19 cellular contexts compared by ENCODE assay signal in genomic region chr3:53074366-53074696, GRCh38. TPM values are rescaled to one million over a fixed set of nuclear protein-coding genes. Genes with fewer than 3 reads are reported as not detected.
A peak's percentile ranks its signal among the peaks of the same experiment; 100 is the strongest.
DNase-seq lines count a peak whose midpoint lies in the region; ATAC-seq and TF ChIP-seq lines count a peak whose summit lies in the region.
"Had no signal": no experiment of that assay in that cellular context is flagged by ENCODE, and none has a peak within 500 bp of the region (broad histone marks: within the 10 kb centered on the region; RNA-seq: fewer than 3 reads in every experiment).

No MANE protein-coding gene starts in this region.

- peaks cover 19% of the 10 kb centered on the region for H3K4me1 Mint-ChIP-seq in activated CD4-positive, alpha-beta memory T cell treated with anti-CD3 and anti-CD28 coated beads, Interleukin-2, amount 10 ng/mL, durations not matched to agents 7 days and 5 days
- peaks cover 12% of the 10 kb centered on the region for H3K4me1 Mint-ChIP-seq in activated CD4-positive, alpha-beta memory T cell treated with anti-CD3 and anti-CD28 coated beads for 36 hours (ENCODE audit: low read depth)
- H3K4me1 Mint-ChIP-seq in CD8-positive, alpha-beta memory T cell, result peaks cover 13 to 23% (median 14%) of the 10 kb centered on the region in 3 donors

- CTCF ChIA-PET in activated CD4-positive, alpha-beta memory T cell treated with anti-CD3 and anti-CD28 coated beads, Interleukin-2, amount 10 ng/mL, durations not matched to agents 7 days and 5 days (lab: Charles Lee), result no interaction called here
- CTCF ChIA-PET in activated CD4-positive, alpha-beta memory T cell treated with anti-CD3 and anti-CD28 coated beads for 36 hours (lab: Charles Lee), result no interaction called here
- CTCF ChIA-PET in CD8-positive, alpha-beta memory T cell (lab: Charles Lee), result interaction anchor here (1.1 to 1.4 kb wide), 2 partner anchors 9 to 230 kb away, joined by 3 read pairs; no protein-coding TSS in a partner anchor

- TF ChIP-seq CTCF in brain microvascular endothelial cell (IDR thresholded peaks at IDR 0.05; ENCODE audit: low read depth, low read length, missing control alignments), result peak; percentile 9
- no peak for TF ChIP-seq CTCF in tibial nerve (IDR thresholded peaks at IDR 0.05)
- no peak for TF ChIP-seq CTCF in lower lobe of right lung (IDR thresholded peaks at IDR 0.05)

- no peaks in the 10 kb centered on the region for H3K36me3 Mint-ChIP-seq in activated CD4-positive, alpha-beta memory T cell treated with anti-CD3 and anti-CD28 coated beads, Interleukin-2, amount 10 ng/mL, durations not matched to agents 7 days and 5 days (ENCODE audit: low read depth)
- H3K36me3 Mint-ChIP-seq in activated CD4-positive, alpha-beta memory T cell treated with anti-CD3 and anti-CD28 coated beads for 36 hours, result no peaks in the 10 kb centered on the region
- peaks cover 0 to 3% (median 0%) of the 10 kb centered on the region in 3 donors for H3K36me3 Mint-ChIP-seq in CD8-positive, alpha-beta memory T cell

- no peak overlapping the region for H3K27ac ChIP-seq in CD8-positive, alpha-beta memory T cell (ENCODE audit: low read depth, low read length)
- no peak overlapping the region for H3K27ac ChIP-seq in brain microvascular endothelial cell
- H3K27ac ChIP-seq in tibial nerve, result no peak overlapping the region
- H3K27ac ChIP-seq in lower lobe of right lung, result no peak overlapping the region
- H3K27ac ChIP-seq: epithelial cell of prostate, KMS-11, psoas muscle had no signal

- no peak for TF ChIP-seq EP300 in tibial nerve (IDR thresholded peaks at IDR 0.05)

- 91 to 100% methylated on average over 1 of the region's 1 CpG for WGBS in tibial nerve, 2 donors

- H3K9me3 ChIP-seq in CD8-positive, alpha-beta memory T cell (ENCODE audit: low read length), result no peaks in the 10 kb centered on the region
- H3K9me3 ChIP-seq in tibial nerve (no peaks in the 10 kb centered on the region), lower lobe of right lung (no peaks in the 10 kb centered on the region)
- H3K9me3 ChIP-seq: psoas muscle had no signal

- H3K36me3 ChIP-seq in CD8-positive, alpha-beta memory T cell (ENCODE audit: insufficient read depth, low read length), result no peaks in the 10 kb centered on the region
- no peaks in the 10 kb centered on the region for H3K36me3 ChIP-seq in brain microvascular endothelial cell (replicated peaks)
- H3K36me3 ChIP-seq in tibial nerve, result peaks cover 0 to 24% (median 0%) of the 10 kb centered on the region in 3 donors
- no peaks in the 10 kb centered on the region for H3K36me3 ChIP-seq in lower lobe of right lung

- H3K27me3 ChIP-seq in CD8-positive, alpha-beta memory T cell (ENCODE audit: insufficient read depth, low read length, poor library complexity, severe bottlenecking), result no peaks in the 10 kb centered on the region
- no peaks in the 10 kb centered on the region for H3K27me3 ChIP-seq in brain microvascular endothelial cell (replicated peaks)
- H3K27me3 ChIP-seq in tibial nerve, result no peaks in the 10 kb centered on the region
- no peaks in the 10 kb centered on the region for H3K27me3 ChIP-seq in lower lobe of right lung (ENCODE audit: low read depth)

- no peak for DNase-seq in activated CD4-positive, alpha-beta memory T cell treated with anti-CD3 and anti-CD28 coated beads, Interleukin-2, amount 10 ng/mL, durations not matched to agents 7 days and 5 days
- DNase-seq in activated CD4-positive, alpha-beta memory T cell treated with anti-CD3 and anti-CD28 coated beads for 36 hours, result no peak
- DNase-seq in CD8-positive, alpha-beta memory T cell, result no peak
- DNase-seq in brain microvascular endothelial cell (no peak), posterior vena cava (ENCODE audit: low spot score) (peak; percentile 51), tibial nerve (ENCODE audit: low spot score in 2 of 2) (no peak), lower lobe of right lung (no peak)
- DNase-seq: ACHN; activated CD4-positive, CD25-positive, alpha-beta regulatory T cell; COR-L47; GOT3; NCI-H1105 treated with DMSO at 0.1 percent for 48 hours; NCI-H748 treated with DMSO at 0.1 percent for 48 hours; psoas muscle; stimulated activated CD4-positive, alpha-beta T cell treated with anti-CD3 and anti-CD28 coated beads, Interleukin-12 subunit alpha, Interleukin-12 subunit beta, amount 100 ng/mL, for 4 hours had no signal

- H3K4me3 ChIP-seq in CD8-positive, alpha-beta memory T cell (ENCODE audit: low read length), result no peak overlapping the region
- H3K4me3 ChIP-seq in brain microvascular endothelial cell (ENCODE audit: low read depth, low read length) (no peak overlapping the region), tibial nerve (no peak overlapping the region), lower lobe of right lung (no peak overlapping the region)
- H3K4me3 ChIP-seq: psoas muscle had no signal

- no peak for TF ChIP-seq POLR2A in tibial nerve (IDR thresholded peaks at IDR 0.05)

- peak overlapping the region; percentile 16 for H3K4me3 Mint-ChIP-seq in activated CD4-positive, alpha-beta memory T cell treated with anti-CD3 and anti-CD28 coated beads, Interleukin-2, amount 10 ng/mL, durations not matched to agents 7 days and 5 days
- H3K4me3 Mint-ChIP-seq in activated CD4-positive, alpha-beta memory T cell treated with anti-CD3 and anti-CD28 coated beads for 36 hours, result no peak overlapping the region
- peak overlapping the region; percentile 9 to 73 (median 52) for H3K4me3 Mint-ChIP-seq in CD8-positive, alpha-beta memory T cell
- H3K4me3 Mint-ChIP-seq: stimulated activated naive CD8-positive, alpha-beta T cell treated with anti-CD3 and anti-CD28 coated beads, Interleukin-15, Interleukin-2, amounts not matched to agents 100 ng/mL and 50 ng/mL, for 24 hours had no signal

- no peaks in the 10 kb centered on the region for H3K9me3 Mint-ChIP-seq in activated CD4-positive, alpha-beta memory T cell treated with anti-CD3 and anti-CD28 coated beads, Interleukin-2, amount 10 ng/mL, durations not matched to agents 7 days and 5 days
- no peaks in the 10 kb centered on the region for H3K9me3 Mint-ChIP-seq in activated CD4-positive, alpha-beta memory T cell treated with anti-CD3 and anti-CD28 coated beads for 36 hours
- no peaks in the 10 kb centered on the region for H3K9me3 Mint-ChIP-seq in CD8-positive, alpha-beta memory T cell
- H3K9me3 Mint-ChIP-seq: stimulated activated naive CD8-positive, alpha-beta T cell treated with anti-CD3 and anti-CD28 coated beads, Interleukin-15, Interleukin-2, amounts not matched to agents 100 ng/mL and 50 ng/mL, for 24 hours had no signal

- intact Hi-C loops in activated CD4-positive, alpha-beta memory T cell treated with anti-CD3 and anti-CD28 coated beads for 36 hours (cut with micrococcal nuclease), result no loop called here
- intact Hi-C loops in posterior vena cava (cut with DNase I), result loop anchor here in 1 of 2 donors (10.0 kb wide), 2 partner anchors 140 to 330 kb away; no protein-coding TSS in a partner anchor
- intact Hi-C loops in lower lobe of right lung (cut with DNase I), result no loop called here

- in situ Hi-C loops in brain microvascular endothelial cell (cut with HindIII; ENCODE audit: low pct_ligation_motif_present, low sequenced_read_pairs), result no loop called here

- peaks cover 10% of the 10 kb centered on the region for H3K4me1 ChIP-seq in CD8-positive, alpha-beta memory T cell (ENCODE audit: insufficient read depth, low read length)
- H3K4me1 ChIP-seq in tibial nerve (peaks cover 0 to 19% (median 13%) of the 10 kb centered on the region in 4 donors), lower lobe of right lung (peaks cover 18% of the 10 kb centered on the region)

- ATAC-seq in lower lobe of right lung (no peak), GM19035 (IDR thresholded peaks at IDR 0.05; ENCODE audit: unreplicated experiment) (no peak)

- POLR2A ChIA-PET in activated CD4-positive, alpha-beta memory T cell treated with anti-CD3 and anti-CD28 coated beads, Interleukin-2, amount 10 ng/mL, durations not matched to agents 7 days and 5 days (lab: Charles Lee), result interaction anchor here (0.9 to 2.2 kb wide), 3 partner anchors 28 to 35 kb away, joined by 3 to 8 read pairs (median 4); partner anchors contain the start of gene SFMBT1
- POLR2A ChIA-PET in activated CD4-positive, alpha-beta memory T cell treated with anti-CD3 and anti-CD28 coated beads for 36 hours (lab: Charles Lee), result no interaction called here
- POLR2A ChIA-PET in CD8-positive, alpha-beta memory T cell (lab: Charles Lee), result interaction anchor here (1.1 kb wide), 1 partner anchor 304 kb away, joined by 3 read pairs; the partner anchor contains the start of gene NEK4

- H3K27ac Mint-ChIP-seq in activated CD4-positive, alpha-beta memory T cell treated with anti-CD3 and anti-CD28 coated beads, Interleukin-2, amount 10 ng/mL, durations not matched to agents 7 days and 5 days, result peak overlapping the region; percentile 35
- H3K27ac Mint-ChIP-seq in activated CD4-positive, alpha-beta memory T cell treated with anti-CD3 and anti-CD28 coated beads for 36 hours, result no peak overlapping the region
- H3K27ac Mint-ChIP-seq in CD8-positive, alpha-beta memory T cell, result peak overlapping the region; percentile 28 to 86 (median 54)
- H3K27ac Mint-ChIP-seq: stimulated activated naive CD8-positive, alpha-beta T cell treated with anti-CD3 and anti-CD28 coated beads, Interleukin-15, Interleukin-2, amounts not matched to agents 100 ng/mL and 50 ng/mL, for 24 hours had no signal

- no peaks in the 10 kb centered on the region for H3K27me3 Mint-ChIP-seq in activated CD4-positive, alpha-beta memory T cell treated with anti-CD3 and anti-CD28 coated beads, Interleukin-2, amount 10 ng/mL, durations not matched to agents 7 days and 5 days
- H3K27me3 Mint-ChIP-seq in activated CD4-positive, alpha-beta memory T cell treated with anti-CD3 and anti-CD28 coated beads for 36 hours, result no peaks in the 10 kb centered on the region
- no peaks in the 10 kb centered on the region for H3K27me3 Mint-ChIP-seq in CD8-positive, alpha-beta memory T cell
- H3K27me3 Mint-ChIP-seq: stimulated activated naive CD8-positive, alpha-beta T cell treated with anti-CD3 and anti-CD28 coated beads, Interleukin-15, Interleukin-2, amounts not matched to agents 100 ng/mL and 50 ng/mL, for 24 hours had no signal

RNA-seq across cellular contexts. Expression of gene SFMBT1, which starts 28.5 kb away (rescaled TPM):
- total RNA-seq in activated CD4-positive, alpha-beta memory T cell treated with anti-CD3 and anti-CD28 coated beads, Interleukin-2, amount 10 ng/mL, durations not matched to agents 7 days and 5 days, result 10 to 100 TPM; 28.7 to 30.0 TPM
- total RNA-seq in activated CD4-positive, alpha-beta memory T cell treated with anti-CD3 and anti-CD28 coated beads for 36 hours, result 10 to 100 TPM; 22.1 to 22.8 TPM
- 10 to 100 TPM; 18.3 to 21.0 TPM for total RNA-seq in CD8-positive, alpha-beta memory T cell
- 17.0 TPM for polyA plus RNA-seq in CD8-positive, alpha-beta memory T cell
- total RNA-seq in posterior vena cava, result 1 to 10 TPM; 9.4 to 9.8 TPM
- total RNA-seq in tibial nerve, result 10 to 100 TPM; 15.5 to 31.2 (median 18.2) TPM
- 17.3 TPM for total RNA-seq in lower lobe of right lung

RNA-seq across cellular contexts. Expression of gene RFT1, which starts 55.9 kb away (rescaled TPM):
- 10 to 100 TPM; 26.4 to 27.6 TPM for total RNA-seq in activated CD4-positive, alpha-beta memory T cell treated with anti-CD3 and anti-CD28 coated beads, Interleukin-2, amount 10 ng/mL, durations not matched to agents 7 days and 5 days
- 10 to 100 TPM; 35.0 to 38.2 TPM for total RNA-seq in activated CD4-positive, alpha-beta memory T cell treated with anti-CD3 and anti-CD28 coated beads for 36 hours
- 10 to 100 TPM; 52.7 to 58.5 TPM for total RNA-seq in CD8-positive, alpha-beta memory T cell
- polyA plus RNA-seq in CD8-positive, alpha-beta memory T cell, result 31.3 TPM
- 10 to 100 TPM; 13.6 to 15.7 TPM for total RNA-seq in posterior vena cava
- total RNA-seq in tibial nerve, result 10 to 100 TPM; 12.0 to 18.6 (median 14.6) TPM
- total RNA-seq in lower lobe of right lung, result 18.3 TPM
